10 cellular contexts compared by ENCODE assay signal in the genomic region with DNA sequence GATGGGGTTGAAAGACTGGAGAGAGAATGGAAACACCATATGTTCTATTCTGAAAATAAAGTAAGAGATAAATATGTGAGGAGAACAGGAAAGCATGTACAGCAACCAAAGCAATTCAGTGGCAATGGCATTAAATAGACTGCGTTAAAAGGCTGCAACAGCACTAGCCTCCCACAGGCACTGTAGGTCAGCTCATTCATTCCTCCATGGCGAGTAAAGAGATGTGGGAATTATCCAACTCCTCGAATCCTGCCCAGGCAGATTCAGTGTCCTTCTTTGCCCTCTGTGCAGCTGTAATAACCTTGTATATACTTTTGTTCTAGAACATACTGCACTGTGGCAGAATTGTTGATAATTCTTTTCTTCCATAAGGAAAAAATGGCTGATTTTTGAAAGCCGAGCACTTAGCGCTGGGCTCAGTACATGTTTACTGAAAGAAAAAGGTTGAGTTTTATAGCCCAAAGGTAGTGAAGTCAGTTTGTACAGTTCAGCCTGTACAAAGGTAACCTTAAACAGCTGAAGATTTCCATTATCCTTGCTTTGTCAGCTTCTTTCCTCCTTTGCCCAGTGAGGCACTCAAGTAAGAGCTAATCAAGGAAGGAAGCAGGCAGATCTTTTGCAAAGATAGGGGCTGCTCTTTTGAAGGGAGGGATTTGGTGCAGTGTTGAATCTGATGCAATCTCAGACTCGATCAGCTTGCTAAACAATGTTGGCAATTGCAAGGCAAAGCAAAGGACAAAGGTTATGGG. TPM values are rescaled to one million over a fixed set of nuclear protein-coding genes. Genes with fewer than 3 reads are reported as not detected.
DNase-seq lines count a peak whose midpoint lies in the region; ATAC-seq and TF ChIP-seq lines count a peak whose summit lies in the region.
"Had no signal": no experiment of that assay in that cellular context is flagged by ENCODE, and none has a peak within 500 bp of the region (broad histone marks: within the 10 kb centered on the region; RNA-seq: fewer than 3 reads in every experiment).

No MANE protein-coding gene starts in this region.

- H3K36me3 ChIP-seq in right atrium auricular region (no peaks in the 10 kb centered on the region), adipocyte (ENCODE audit: control insufficient read depth, insufficient read depth, low read length, severe bottlenecking) (no peaks in the 10 kb centered on the region)

- no peaks in the 10 kb centered on the region for H3K9me3 Mint-ChIP-seq in activated CD8-positive, alpha-beta T cell treated with anti-CD3 and anti-CD28 coated beads for 36 hours
- no peaks in the 10 kb centered on the region for H3K9me3 Mint-ChIP-seq in activated T-helper 2 cell treated with anti-CD3 and anti-CD28 coated beads, Interferon-gamma antibody, Interleukin-2, Interleukin-4, amounts not matched to agents 10 μg/mL and 5 μg/mL and 100 μg/mL, durations not matched to agents 14 hours and 24 hours and 36 hours
- H3K9me3 Mint-ChIP-seq: IgD-negative memory B cell had no signal

- H3K4me3 Mint-ChIP-seq in activated CD8-positive, alpha-beta T cell treated with anti-CD3 and anti-CD28 coated beads for 36 hours, result no peak overlapping the region
- H3K4me3 Mint-ChIP-seq in activated T-helper 2 cell treated with anti-CD3 and anti-CD28 coated beads, Interferon-gamma antibody, Interleukin-2, Interleukin-4, amounts not matched to agents 10 μg/mL and 5 μg/mL and 100 μg/mL, durations not matched to agents 14 hours and 24 hours and 36 hours (ENCODE audit: low read depth), result no peak overlapping the region
- H3K4me3 Mint-ChIP-seq: IgD-negative memory B cell had no signal

- H3K4me3 ChIP-seq in right atrium auricular region, result no peak overlapping the region
- H3K4me3 ChIP-seq in adipocyte (ENCODE audit: low read length), result peak overlapping the region; percentile 16

- intact Hi-C loops in Right ventricle myocardium superior (cut with DNase I), result no loop called here
- intact Hi-C loops in activated CD8-positive, alpha-beta T cell treated with anti-CD3 and anti-CD28 coated beads for 36 hours (cut with micrococcal nuclease), result no loop called here
- intact Hi-C loops in activated T-helper 2 cell treated with anti-CD3 and anti-CD28 coated beads, Interferon-gamma antibody, Interleukin-2, Interleukin-4, amounts not matched to agents 10 μg/mL and 5 μg/mL and 100 μg/mL, durations not matched to agents 14 hours and 24 hours and 36 hours (cut with micrococcal nuclease), result no loop called here

- no peaks in the 10 kb centered on the region for H3K27me3 ChIP-seq in right atrium auricular region
- no peaks in the 10 kb centered on the region for H3K27me3 ChIP-seq in adipocyte (replicated peaks; ENCODE audit: control insufficient read depth, insufficient read depth, low read length)

- DNase-seq in Right ventricle myocardium superior (no peak), right atrium auricular region (ENCODE audit: low spot score) (no peak), adipocyte (ENCODE audit: low read depth) (peak; percentile 75), inferior parietal cortex (ENCODE audit: extremely low spot score) (peak; percentile 9), ureter (ENCODE audit: low spot score) (peak; percentile 45)
- no peak for DNase-seq in activated CD8-positive, alpha-beta T cell treated with anti-CD3 and anti-CD28 coated beads for 36 hours
- no peak for DNase-seq in activated T-helper 2 cell treated with anti-CD3 and anti-CD28 coated beads, Interferon-gamma antibody, Interleukin-2, Interleukin-4, amounts not matched to agents 10 μg/mL and 5 μg/mL and 100 μg/mL, durations not matched to agents 14 hours and 24 hours and 36 hours (ENCODE audit: low spot score)
- no peak for DNase-seq in activated CD4-positive, alpha-beta T cell treated with anti-CD3 and anti-CD28 coated beads, Interleukin-2, amount 50 U/mL, for 1 hour
- DNase-seq: central memory CD4-positive, alpha-beta T cell had no signal

- no peaks in the 10 kb centered on the region for H3K36me3 Mint-ChIP-seq in activated CD8-positive, alpha-beta T cell treated with anti-CD3 and anti-CD28 coated beads for 36 hours (ENCODE audit: low read depth)
- H3K36me3 Mint-ChIP-seq in activated T-helper 2 cell treated with anti-CD3 and anti-CD28 coated beads, Interferon-gamma antibody, Interleukin-2, Interleukin-4, amounts not matched to agents 10 μg/mL and 5 μg/mL and 100 μg/mL, durations not matched to agents 14 hours and 24 hours and 36 hours (ENCODE audit: low read depth), result peaks cover 9% of the 10 kb centered on the region

- H3K27me3 Mint-ChIP-seq in activated CD8-positive, alpha-beta T cell treated with anti-CD3 and anti-CD28 coated beads for 36 hours, result no peaks in the 10 kb centered on the region
- H3K27me3 Mint-ChIP-seq in activated T-helper 2 cell treated with anti-CD3 and anti-CD28 coated beads, Interferon-gamma antibody, Interleukin-2, Interleukin-4, amounts not matched to agents 10 μg/mL and 5 μg/mL and 100 μg/mL, durations not matched to agents 14 hours and 24 hours and 36 hours (ENCODE audit: low read depth), result no peaks in the 10 kb centered on the region
- H3K27me3 Mint-ChIP-seq: IgD-negative memory B cell had no signal

- peaks cover 25% of the 10 kb centered on the region for H3K4me1 Mint-ChIP-seq in activated CD8-positive, alpha-beta T cell treated with anti-CD3 and anti-CD28 coated beads for 36 hours (ENCODE audit: low read depth)
- H3K4me1 Mint-ChIP-seq in activated T-helper 2 cell treated with anti-CD3 and anti-CD28 coated beads, Interferon-gamma antibody, Interleukin-2, Interleukin-4, amounts not matched to agents 10 μg/mL and 5 μg/mL and 100 μg/mL, durations not matched to agents 14 hours and 24 hours and 36 hours (ENCODE audit: low read depth), result peaks cover 24% of the 10 kb centered on the region

- no peak overlapping the region for H3K27ac Mint-ChIP-seq in activated CD8-positive, alpha-beta T cell treated with anti-CD3 and anti-CD28 coated beads for 36 hours
- no peak overlapping the region for H3K27ac Mint-ChIP-seq in activated T-helper 2 cell treated with anti-CD3 and anti-CD28 coated beads, Interferon-gamma antibody, Interleukin-2, Interleukin-4, amounts not matched to agents 10 μg/mL and 5 μg/mL and 100 μg/mL, durations not matched to agents 14 hours and 24 hours and 36 hours
- H3K27ac Mint-ChIP-seq: IgD-negative memory B cell had no signal

- H3K9me3 ChIP-seq in right atrium auricular region, result no peaks in the 10 kb centered on the region
- no peaks in the 10 kb centered on the region for H3K9me3 ChIP-seq in adipocyte (ENCODE audit: control insufficient read depth, low read length)

- peaks cover 0 to 37% of the 10 kb centered on the region in 2 donors for H3K4me1 ChIP-seq in right atrium auricular region
- peaks cover 28% of the 10 kb centered on the region for H3K4me1 ChIP-seq in adipocyte (ENCODE audit: control insufficient read depth, insufficient read depth, low read length)

- H3K27ac ChIP-seq in right atrium auricular region, result no peak overlapping the region

- TF ChIP-seq CTCF in right atrium auricular region (IDR thresholded peaks at IDR 0.05), result no peak
- no peak for TF ChIP-seq CTCF in activated CD8-positive, alpha-beta T cell treated with anti-CD3 and anti-CD28 coated beads for 36 hours (IDR thresholded peaks at IDR 0.05)

- peak overlapping the region; percentile 42 for H3K9ac ChIP-seq in adipocyte (ENCODE audit: low read length)

- peak; percentile 32 for ATAC-seq in Right ventricle myocardium superior (ENCODE audit: poor library complexity)
- no peak for ATAC-seq in activated CD8-positive, alpha-beta T cell treated with anti-CD3 and anti-CD28 coated beads for 36 hours

- POLR2A ChIA-PET in activated CD8-positive, alpha-beta T cell treated with anti-CD3 and anti-CD28 coated beads for 36 hours (lab: Charles Lee), result no interaction called here

- CTCF ChIA-PET in activated CD8-positive, alpha-beta T cell treated with anti-CD3 and anti-CD28 coated beads for 36 hours (lab: Charles Lee), result no interaction called here

RNA-seq across cellular contexts. Expression of a gene that starts 44.0 kb away (rescaled TPM):
- total RNA-seq in Right ventricle myocardium superior, result 46.6 TPM
- 10 to 100 TPM; 48.1 to 49.5 TPM for total RNA-seq in right atrium auricular region
- 80.9 TPM for total RNA-seq in ureter
- total RNA-seq in activated CD8-positive, alpha-beta T cell treated with anti-CD3 and anti-CD28 coated beads for 36 hours, result 10 to 100 TPM; 13.1 to 13.6 TPM
- total RNA-seq in activated T-helper 2 cell treated with anti-CD3 and anti-CD28 coated beads, Interferon-gamma antibody, Interleukin-2, Interleukin-4, amounts not matched to agents 10 μg/mL and 5 μg/mL and 100 μg/mL, durations not matched to agents 14 hours and 24 hours and 36 hours, result 25.2 and 25.7 TPM in 2 replicates

Comparison
In these comparisons a context has a peak if more than half of its experiments do, and no peak if none do; other contexts are left out.
1. DNase-seq: peak in adipocyte (single experiment), inferior parietal cortex (single experiment) and ureter (single experiment); none in Right ventricle myocardium superior (single experiment), right atrium auricular region (single experiment), activated CD8-positive, alpha-beta T cell treated with anti-CD3 and anti-CD28 coated beads for 36 hours (single experiment), activated T-helper 2 cell treated with anti-CD3 and anti-CD28 coated beads, Interferon-gamma antibody, Interleukin-2, Interleukin-4, amounts not matched to agents 10 μg/mL and 5 μg/mL and 100 μg/mL, durations not matched to agents 14 hours and 24 hours and 36 hours (single experiment) and activated CD4-positive, alpha-beta T cell treated with anti-CD3 and anti-CD28 coated beads, Interleukin-2, amount 50 U/mL, for 1 hour (single experiment).